9 cellular contexts compared by ENCODE assay signal in genomic region chr14:82855912-82856381, GRCh38.
DNase-seq lines count a peak whose midpoint lies in the region; ATAC-seq and TF ChIP-seq lines count a peak whose summit lies in the region.
"Had no signal": no experiment of that assay in that cellular context is flagged by ENCODE, and none has a peak within 500 bp of the region (broad histone marks: within the 10 kb centered on the region; RNA-seq: fewer than 3 reads in every experiment).

No MANE protein-coding gene starts in this region.

- DNase-seq in GM20000 (ENCODE audit: low spot score) = no peak
- DNase-seq in NCI-H2107 treated with DMSO at 0.1 percent for 48 hours (lab: John Stamatoyannopoulos, UW; ENCODE audit: unreplicated experiment) = peak; percentile 94
- peak; percentile 34 for DNase-seq in choroid plexus epithelial cell (ENCODE audit: low read depth)
- peak; percentile 83 for DNase-seq in pons (ENCODE audit: low spot score)
- DNase-seq in HK-2 (ENCODE audit: unreplicated experiment) = no peak
- no peak for DNase-seq in mucosa of descending colon
- no peak for DNase-seq in ascending aorta (ENCODE audit: low spot score in 2 of 2)
- DNase-seq: sigmoid colon had no signal

- H3K36me3 ChIP-seq in mucosa of descending colon (ENCODE audit: low read depth) = no peaks in the 10 kb centered on the region
- no peaks in the 10 kb centered on the region for H3K36me3 ChIP-seq in ascending aorta
- H3K36me3 ChIP-seq: sigmoid colon had no signal

- H3K27me3 ChIP-seq in ascending aorta = no peaks in the 10 kb centered on the region
- H3K27me3 ChIP-seq: sigmoid colon had no signal

- H3K27ac ChIP-seq in ascending aorta = no peak overlapping the region
- H3K27ac ChIP-seq: sigmoid colon had no signal

- TF ChIP-seq CTCF in GM20000 (IDR thresholded peaks at IDR 0.05; ENCODE audit: extremely low read depth, missing control alignments) (peak; percentile 21), choroid plexus epithelial cell (conservative IDR thresholded peaks at IDR 0.05; ENCODE audit: low read depth, low read length) (peak; percentile 47), mucosa of descending colon (IDR thresholded peaks at IDR 0.05) (no peak), ascending aorta (IDR thresholded peaks at IDR 0.05) (peak in 1 of 3 experiments; percentile 26)

- H3K9me3 ChIP-seq in mucosa of descending colon = no peaks in the 10 kb centered on the region
- H3K9me3 ChIP-seq in ascending aorta = no peaks in the 10 kb centered on the region
- H3K9me3 ChIP-seq: sigmoid colon had no signal

- intact Hi-C loops in mucosa of descending colon (cut with DNase I, micrococcal nuclease) = no loop called here
- intact Hi-C loops in ascending aorta (cut with DNase I) = no loop called here

- no peak overlapping the region for H3K4me3 ChIP-seq in choroid plexus epithelial cell (ENCODE audit: low read depth, low read length)
- no peak overlapping the region for H3K4me3 ChIP-seq in mucosa of descending colon
- H3K4me3 ChIP-seq in ascending aorta = no peak overlapping the region
- H3K4me3 ChIP-seq: sigmoid colon had no signal

- H3K4me1 ChIP-seq in mucosa of descending colon (ENCODE audit: low read depth) (no peaks in the 10 kb centered on the region), ascending aorta (no peaks in the 10 kb centered on the region)
- H3K4me1 ChIP-seq: sigmoid colon had no signal

- no peak for ATAC-seq in GM19351 (IDR thresholded peaks at IDR 0.05; ENCODE audit: unreplicated experiment)
- no peak for ATAC-seq in mucosa of descending colon

Comparison
In these comparisons a context has a peak if more than half of its experiments do, and no peak if none do; other contexts are left out.
1. DNase-seq: peak in NCI-H2107 treated with DMSO at 0.1 percent for 48 hours (single experiment), choroid plexus epithelial cell (single experiment) and pons (single experiment); none in GM20000 (single experiment), HK-2 (single experiment), mucosa of descending colon (0 of 3) and ascending aorta (0 of 2).